Comparison of ENCODE assay signal across 9 cellular contexts in the genomic region with DNA sequence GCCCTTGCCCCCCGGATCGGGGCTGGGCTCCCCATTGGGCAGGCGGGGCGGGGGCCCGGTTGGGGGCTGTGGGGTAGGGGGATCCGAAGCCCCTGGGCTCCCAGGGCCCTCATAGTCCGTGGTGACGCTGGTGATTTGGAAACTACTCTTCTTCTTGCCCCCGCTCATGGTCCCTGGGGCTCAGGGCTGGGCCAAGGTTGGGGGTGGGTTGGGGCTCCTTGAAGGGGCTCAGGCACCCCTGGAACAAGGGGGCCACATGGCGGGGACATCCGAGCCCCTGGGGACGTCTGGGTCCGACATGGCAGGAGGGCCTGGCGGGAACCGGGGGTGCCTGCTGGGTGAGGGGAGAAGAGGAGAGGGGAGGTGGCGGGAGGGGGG. TPM values are rescaled to one million over a fixed set of nuclear protein-coding genes. Genes with fewer than 3 reads are reported as not detected.
A peak's percentile ranks its signal among the peaks of the same experiment; 100 is the strongest.
DNase-seq lines count a peak whose midpoint lies in the region; ATAC-seq and TF ChIP-seq lines count a peak whose summit lies in the region.
"Had no signal": no experiment of that assay in that cellular context is flagged by ENCODE, and none has a peak within 500 bp of the region (broad histone marks: within the 10 kb centered on the region; RNA-seq: fewer than 3 reads in every experiment).

No MANE protein-coding gene starts in this region.

- H3K27me3 Mint-ChIP-seq in activated T-cell treated with anti-CD3 and anti-CD28 coated beads, Interleukin-2, amount 50 U/mL, for 4 hours (ENCODE audit: low read depth), result no peaks in the 10 kb centered on the region

- H3K27me3 ChIP-seq in tibial artery, result no peaks in the 10 kb centered on the region

- no peak for ATAC-seq in activated T-cell treated with anti-CD3 and anti-CD28 coated beads, Interleukin-2, amount 50 U/mL, for 4 hours
- ATAC-seq in HG03354 (IDR thresholded peaks at IDR 0.05; ENCODE audit: poor library complexity, severe bottlenecking, unreplicated experiment), result no peak

- intact Hi-C loops in lower leg skin (cut with DNase I; ENCODE audit: low total_unique reads) (no loop called here), tibial artery (cut with DNase I; ENCODE audit: low total_unique reads) (loop anchor here (10.0 kb wide), 1 partner anchor 197 kb away; a partner anchor contains a TSS)

- no peak for TF ChIP-seq POLR2A in lower leg skin (IDR thresholded peaks at IDR 0.05)

- peaks cover 4 to 34% (median 9%) of the 10 kb centered on the region in 3 donors for H3K36me3 ChIP-seq in tibial artery

- no peaks in the 10 kb centered on the region for H3K9me3 ChIP-seq in tibial artery

- peaks cover 3% of the 10 kb centered on the region for H3K36me3 Mint-ChIP-seq in activated T-cell treated with anti-CD3 and anti-CD28 coated beads, Interleukin-2, amount 50 U/mL, for 4 hours (ENCODE audit: insufficient read depth)

- peak overlapping the region; percentile 92 for H3K4me3 Mint-ChIP-seq in activated T-cell treated with anti-CD3 and anti-CD28 coated beads, Interleukin-2, amount 50 U/mL, for 4 hours

- peaks cover 0 to 58% (median 45%) of the 10 kb centered on the region in 4 donors for H3K4me1 ChIP-seq in tibial artery

- peaks cover 46% of the 10 kb centered on the region for H3K4me1 Mint-ChIP-seq in activated T-cell treated with anti-CD3 and anti-CD28 coated beads, Interleukin-2, amount 50 U/mL, for 4 hours (ENCODE audit: low read depth)

- TF ChIP-seq CTCF in astrocyte of the cerebellum (IDR thresholded peaks at IDR 0.05; ENCODE audit: low read depth, low read length, missing control alignments) (no peak), lower leg skin (IDR thresholded peaks at IDR 0.05) (no peak), tibial artery (IDR thresholded peaks at IDR 0.05) (no peak)

- peak overlapping the region; percentile 91 for H3K4me3 ChIP-seq in astrocyte of the cerebellum (ENCODE audit: low read depth, low read length)
- H3K4me3 ChIP-seq in lower leg skin (ENCODE audit: low read depth, poor library complexity, severe bottlenecking), result peak overlapping the region; percentile 99
- peak overlapping the region; percentile 65 to 98 for H3K4me3 ChIP-seq in tibial artery

- peak overlapping the region; percentile 84 to 95 for H3K27ac ChIP-seq in tibial artery

- H3K9me3 Mint-ChIP-seq in activated T-cell treated with anti-CD3 and anti-CD28 coated beads, Interleukin-2, amount 50 U/mL, for 4 hours, result no peaks in the 10 kb centered on the region

- DNase-seq in activated T-cell treated with anti-CD3 and anti-CD28 coated beads, Interleukin-2, amount 50 U/mL, for 4 hours, result no peak
- DNase-seq in activated T-cell treated with anti-CD3 and anti-CD28 coated beads, Interleukin-2, amount 50 U/mL, for 48 hours, result no peak
- no peak for DNase-seq in astrocyte of the cerebellum (ENCODE audit: low read depth)
- no peak for DNase-seq in lower leg skin (ENCODE audit: low spot score in 2 of 2)
- no peak for DNase-seq in tibial artery
- no peak for DNase-seq in stimulated activated CD4-positive, alpha-beta T cell treated with anti-CD3 and anti-CD28 coated beads, Interleukin-4, amount 100 ng/mL, for 1 hour
- no peak for DNase-seq in globus pallidus (ENCODE audit: low spot score)

- WGBS in lower leg skin, 2 donors, result 0% methylated on average over 9 to 10 of the region's 16 CpGs

- in situ Hi-C loops in astrocyte of the cerebellum (cut with HindIII; ENCODE audit: low sequenced_read_pairs), result no loop called here

RNA-seq across cellular contexts. Expression of a gene that starts 1.2 kb away (rescaled TPM):
- total RNA-seq in activated T-cell treated with anti-CD3 and anti-CD28 coated beads, Interleukin-2, amount 50 U/mL, for 4 hours, result 10 to 100 TPM; 65.4 to 81.9 (median 81.5) TPM
- 10 to 100 TPM; 57.3 to 97.7 (median 68.0) TPM for total RNA-seq in lower leg skin

RNA-seq across cellular contexts. Expression of a gene that starts 5.9 kb away (rescaled TPM):
- under 1 TPM; 0.11 to 0.33 (median 0.18) TPM for total RNA-seq in activated T-cell treated with anti-CD3 and anti-CD28 coated beads, Interleukin-2, amount 50 U/mL, for 4 hours
- total RNA-seq in lower leg skin, result 1 to 10 TPM in 3 of 4 donors, under 1 TPM in 1; 0.39 to 2.1 (median 1.5) TPM

RNA-seq across cellular contexts. Expression of a gene that starts 13.8 kb away (rescaled TPM):
- under 1 TPM; 0.26 to 0.46 (median 0.41) TPM for total RNA-seq in activated T-cell treated with anti-CD3 and anti-CD28 coated beads, Interleukin-2, amount 50 U/mL, for 4 hours
- total RNA-seq in lower leg skin, result 1 to 10 TPM in 1 of 4 donors, under 1 TPM in 1, not detected in 2; 0.26 to 1.5 TPM
- total RNA-seq: glomerular endothelial cell had no signal

RNA-seq across cellular contexts. Expression of a gene that starts 41.6 kb away (rescaled TPM):
- total RNA-seq in activated T-cell treated with anti-CD3 and anti-CD28 coated beads, Interleukin-2, amount 50 U/mL, for 4 hours, result 10 to 100 TPM; 36.3 to 42.6 (median 37.4) TPM
- total RNA-seq in lower leg skin, result 10 to 100 TPM; 26.3 to 63.2 (median 46.6) TPM

RNA-seq across cellular contexts. Expression of a gene that starts 48.2 kb away (rescaled TPM):
- 10 to 100 TPM; 82.4 to 87.2 (median 84.4) TPM for total RNA-seq in activated T-cell treated with anti-CD3 and anti-CD28 coated beads, Interleukin-2, amount 50 U/mL, for 4 hours
- 10 to 100 TPM; 26.1 to 54.4 (median 37.4) TPM for total RNA-seq in lower leg skin
